ENCODE assay signal across 23 cellular contexts in genomic region chr5:62569466-62569865, GRCh38. TPM values are rescaled to one million over a fixed set of nuclear protein-coding genes. Genes with fewer than 3 reads are reported as not detected.
DNase-seq lines count a peak whose midpoint lies in the region; ATAC-seq and TF ChIP-seq lines count a peak whose summit lies in the region.
"Had no signal": no experiment of that assay in that cellular context is flagged by ENCODE, and none has a peak within 500 bp of the region (broad histone marks: within the 10 kb centered on the region; RNA-seq: fewer than 3 reads in every experiment).

No MANE protein-coding gene starts in this region.

- H3K27me3 Mint-ChIP-seq in activated CD8-positive, alpha-beta T cell treated with anti-CD3 and anti-CD28 coated beads for 36 hours, result no peaks in the 10 kb centered on the region
- no peaks in the 10 kb centered on the region for H3K27me3 Mint-ChIP-seq in activated CD8-positive, alpha-beta T cell treated with anti-CD3 and anti-CD28 coated beads, Interleukin-2, amount 10 ng/mL, durations not matched to agents 7 days and 5 days (ENCODE audit: low read depth)
- H3K27me3 Mint-ChIP-seq in neural crest cell (ENCODE audit: low read depth), result no peaks in the 10 kb centered on the region
- H3K27me3 Mint-ChIP-seq: activated CD4-positive, alpha-beta T cell treated with anti-CD3 and anti-CD28 coated beads, Interleukin-2, amount 10 ng/mL, durations not matched to agents 7 days and 5 days; naive thymus-derived CD8-positive, alpha-beta T cell had no signal

- no peak overlapping the region for H3K4me3 Mint-ChIP-seq in activated CD8-positive, alpha-beta T cell treated with anti-CD3 and anti-CD28 coated beads for 36 hours
- no peak overlapping the region for H3K4me3 Mint-ChIP-seq in activated CD8-positive, alpha-beta T cell treated with anti-CD3 and anti-CD28 coated beads, Interleukin-2, amount 10 ng/mL, durations not matched to agents 7 days and 5 days
- H3K4me3 Mint-ChIP-seq in neural crest cell, result no peak overlapping the region
- H3K4me3 Mint-ChIP-seq: activated CD4-positive, alpha-beta T cell treated with anti-CD3 and anti-CD28 coated beads, Interleukin-2, amount 10 ng/mL, durations not matched to agents 7 days and 5 days; HFFc6; naive thymus-derived CD8-positive, alpha-beta T cell had no signal

- no peak for TF ChIP-seq CTCF in activated CD8-positive, alpha-beta T cell treated with anti-CD3 and anti-CD28 coated beads for 36 hours (IDR thresholded peaks at IDR 0.05)
- TF ChIP-seq CTCF in cardiac fibroblast (IDR thresholded peaks at IDR 0.05; ENCODE audit: low read depth, low read length), result no peak
- no peak for TF ChIP-seq CTCF in neural crest cell (conservative IDR thresholded peaks at IDR 0.05)

- H3K9me3 Mint-ChIP-seq in activated CD8-positive, alpha-beta T cell treated with anti-CD3 and anti-CD28 coated beads for 36 hours, result peaks cover 20% of the 10 kb centered on the region
- peaks cover 3% of the 10 kb centered on the region for H3K9me3 Mint-ChIP-seq in activated CD8-positive, alpha-beta T cell treated with anti-CD3 and anti-CD28 coated beads, Interleukin-2, amount 10 ng/mL, durations not matched to agents 7 days and 5 days (ENCODE audit: insufficient read depth)
- H3K9me3 Mint-ChIP-seq in neural crest cell, result peaks cover 17% of the 10 kb centered on the region

- no peak overlapping the region for H3K4me3 ChIP-seq in cardiac fibroblast (replicated peaks in 1 of 2; ENCODE audit: low read depth in 2 of 2, low read length in 2 of 2)
- H3K4me3 ChIP-seq: pancreas, sigmoid colon had no signal

- CTCF ChIA-PET in activated CD8-positive, alpha-beta T cell treated with anti-CD3 and anti-CD28 coated beads for 36 hours (lab: Charles Lee), result interaction anchor here (1.0 kb wide), 1 partner anchor 13 kb away, joined by 3 read pairs; no protein-coding TSS in a partner anchor
- CTCF ChIA-PET in activated CD8-positive, alpha-beta T cell treated with anti-CD3 and anti-CD28 coated beads, Interleukin-2, amount 10 ng/mL, durations not matched to agents 7 days and 5 days (lab: Charles Lee), result no interaction called here

- POLR2A ChIA-PET in activated CD8-positive, alpha-beta T cell treated with anti-CD3 and anti-CD28 coated beads for 36 hours (lab: Charles Lee), result interaction anchor here (0.5 kb wide), 1 partner anchor 212 kb away, joined by 3 read pairs; no protein-coding TSS in a partner anchor
- POLR2A ChIA-PET in activated CD8-positive, alpha-beta T cell treated with anti-CD3 and anti-CD28 coated beads, Interleukin-2, amount 10 ng/mL, durations not matched to agents 7 days and 5 days (lab: Charles Lee), result no interaction called here

- DNase-seq in activated CD8-positive, alpha-beta T cell treated with anti-CD3 and anti-CD28 coated beads for 36 hours, result no peak
- no peak for DNase-seq in activated CD8-positive, alpha-beta T cell treated with anti-CD3 and anti-CD28 coated beads, Interleukin-2, amount 10 ng/mL, durations not matched to agents 7 days and 5 days
- DNase-seq in cardiac fibroblast (ENCODE audit: low read depth in 2 of 2), result peak; percentile 31 to 47
- DNase-seq in neural crest cell (ENCODE audit: low read depth, low spot score), result no peak
- no peak for DNase-seq in kidney glomerular epithelial cell (lab: John Stamatoyannopoulos, UW)
- DNase-seq in cerebellar cortex (ENCODE audit: low spot score), result no peak
- DNase-seq: activated CD4-positive, alpha-beta T cell treated with anti-CD3 and anti-CD28 coated beads, Interleukin-2, amount 10 ng/mL, durations not matched to agents 7 days and 5 days; activated CD8-positive, alpha-beta memory T cell treated with anti-CD3 and anti-CD28 coated beads, Interleukin-2, amount 50 U/mL, for 48 hours; BE2C; COR-L47; dermis blood vessel endothelial cell; foreskin melanocyte; HFFc6; left colon; naive thymus-derived CD8-positive, alpha-beta T cell; NCI-H1694 treated with DMSO at 0.1 percent for 48 hours; NCI-H774; OCI-M1; pancreas; SHP77; sigmoid colon had no signal

- intact Hi-C loops in activated CD8-positive, alpha-beta T cell treated with anti-CD3 and anti-CD28 coated beads for 36 hours (cut with micrococcal nuclease), result no loop called here

- H3K4me1 Mint-ChIP-seq in activated CD8-positive, alpha-beta T cell treated with anti-CD3 and anti-CD28 coated beads for 36 hours (ENCODE audit: low read depth), result peaks cover 17% of the 10 kb centered on the region
- no peaks in the 10 kb centered on the region for H3K4me1 Mint-ChIP-seq in activated CD8-positive, alpha-beta T cell treated with anti-CD3 and anti-CD28 coated beads, Interleukin-2, amount 10 ng/mL, durations not matched to agents 7 days and 5 days (ENCODE audit: low read depth)
- peaks cover 3% of the 10 kb centered on the region for H3K4me1 Mint-ChIP-seq in neural crest cell
- H3K4me1 Mint-ChIP-seq: activated CD4-positive, alpha-beta T cell treated with anti-CD3 and anti-CD28 coated beads, Interleukin-2, amount 10 ng/mL, durations not matched to agents 7 days and 5 days had no signal

- H3K36me3 Mint-ChIP-seq in activated CD8-positive, alpha-beta T cell treated with anti-CD3 and anti-CD28 coated beads for 36 hours (ENCODE audit: low read depth), result peaks cover 45% of the 10 kb centered on the region
- H3K36me3 Mint-ChIP-seq in activated CD8-positive, alpha-beta T cell treated with anti-CD3 and anti-CD28 coated beads, Interleukin-2, amount 10 ng/mL, durations not matched to agents 7 days and 5 days (ENCODE audit: low read depth), result peaks cover 41% of the 10 kb centered on the region
- H3K36me3 Mint-ChIP-seq in neural crest cell (ENCODE audit: low read depth), result peaks cover 40% of the 10 kb centered on the region

- peak overlapping the region; percentile 5 for H3K27ac Mint-ChIP-seq in activated CD8-positive, alpha-beta T cell treated with anti-CD3 and anti-CD28 coated beads for 36 hours
- H3K27ac Mint-ChIP-seq in activated CD8-positive, alpha-beta T cell treated with anti-CD3 and anti-CD28 coated beads, Interleukin-2, amount 10 ng/mL, durations not matched to agents 7 days and 5 days, result no peak overlapping the region
- H3K27ac Mint-ChIP-seq in neural crest cell (ENCODE audit: unreplicated experiment), result peak overlapping the region; percentile 16
- H3K27ac Mint-ChIP-seq: activated CD4-positive, alpha-beta T cell treated with anti-CD3 and anti-CD28 coated beads, Interleukin-2, amount 10 ng/mL, durations not matched to agents 7 days and 5 days; HFFc6; naive thymus-derived CD8-positive, alpha-beta T cell had no signal

- ATAC-seq in activated CD8-positive, alpha-beta T cell treated with anti-CD3 and anti-CD28 coated beads for 36 hours, result no peak
- no peak for ATAC-seq in activated CD8-positive, alpha-beta T cell treated with anti-CD3 and anti-CD28 coated beads, Interleukin-2, amount 10 ng/mL, durations not matched to agents 7 days and 5 days
- ATAC-seq in HG03039 (IDR thresholded peaks at IDR 0.05; ENCODE audit: unreplicated experiment) (peak; percentile 40), HG03097 (IDR thresholded peaks at IDR 0.05; ENCODE audit: low FRiP score, unreplicated experiment) (no peak)
- ATAC-seq: left colon; naive thymus-derived CD8-positive, alpha-beta T cell; pancreas had no signal

RNA-seq across cellular contexts. Expression of gene LRRC70, which starts 9.2 kb away (rescaled TPM):
- under 1 TPM; 0.34 to 0.45 TPM for total RNA-seq in activated CD8-positive, alpha-beta T cell treated with anti-CD3 and anti-CD28 coated beads for 36 hours
- total RNA-seq in activated CD8-positive, alpha-beta T cell treated with anti-CD3 and anti-CD28 coated beads, Interleukin-2, amount 10 ng/mL, durations not matched to agents 7 days and 5 days, result 1 to 10 TPM in 1 of 2 experiments, under 1 TPM in 1; 0.97 to 1.4 TPM
- total RNA-seq in neural crest cell, result 0.19 and 0.34 TPM in 2 replicates

Comparison
In these comparisons a context has a peak if more than half of its experiments do, and no peak if none do; other contexts are left out.
1. DNase-seq: peak in cardiac fibroblast (2 of 2); none in activated CD8-positive, alpha-beta T cell treated with anti-CD3 and anti-CD28 coated beads for 36 hours (single experiment), activated CD8-positive, alpha-beta T cell treated with anti-CD3 and anti-CD28 coated beads, Interleukin-2, amount 10 ng/mL, durations not matched to agents 7 days and 5 days (single experiment), neural crest cell (single experiment), kidney glomerular epithelial cell (single experiment) and cerebellar cortex (single experiment).